1 cellular context compared by ENCODE assay signal in the genomic region with DNA sequence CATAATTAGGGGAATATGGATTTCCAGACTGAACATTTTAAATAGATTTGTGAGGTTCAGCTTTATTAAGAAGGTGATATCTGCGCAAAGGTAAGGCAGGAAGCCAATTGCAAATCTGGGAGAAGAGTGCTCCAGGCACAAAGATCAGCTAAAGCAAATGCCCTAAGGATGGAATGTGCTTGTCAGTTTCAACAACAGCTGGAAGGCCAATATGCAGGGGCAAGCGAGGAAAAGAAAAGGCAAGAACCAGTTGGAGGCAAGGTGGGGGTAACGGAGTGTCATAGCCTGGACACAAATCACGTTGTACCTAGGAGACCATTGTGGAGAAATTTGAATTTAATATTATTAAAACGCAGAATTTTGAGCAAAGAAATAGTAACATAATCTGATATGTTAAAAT.
TF ChIP-seq lines count a peak whose summit lies in the region.

No MANE protein-coding gene starts in this region.

TF ChIP-seq in WTC11, 78 proteins besides CTCF, POLR2A, EP300 and RAD21 (continued from another document):
- TF ChIP-seq, protein P1, sequence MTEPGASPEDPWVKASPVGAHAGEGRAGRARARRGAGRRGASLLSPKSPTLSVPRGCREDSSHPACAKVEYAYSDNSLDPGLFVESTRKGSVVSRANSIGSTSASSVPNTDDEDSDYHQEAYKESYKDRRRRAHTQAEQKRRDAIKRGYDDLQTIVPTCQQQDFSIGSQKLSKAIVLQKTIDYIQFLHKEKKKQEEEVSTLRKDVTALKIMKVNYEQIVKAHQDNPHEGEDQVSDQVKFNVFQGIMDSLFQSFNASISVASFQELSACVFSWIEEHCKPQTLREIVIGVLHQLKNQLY (CRISPR knock-in tag; IDR thresholded peaks at IDR 0.05) = no peak
- no peak for TF ChIP-seq ZNF263 (CRISPR knock-in tag; IDR thresholded peaks at IDR 0.05; ENCODE audit: low read depth)
- no peak for TF ChIP-seq CREM (CRISPR knock-in tag; IDR thresholded peaks at IDR 0.05)
- TF ChIP-seq KAT7 (CRISPR knock-in tag; IDR thresholded peaks at IDR 0.05; ENCODE audit: borderline replicate concordance) = no peak
- TF ChIP-seq, protein P2, sequence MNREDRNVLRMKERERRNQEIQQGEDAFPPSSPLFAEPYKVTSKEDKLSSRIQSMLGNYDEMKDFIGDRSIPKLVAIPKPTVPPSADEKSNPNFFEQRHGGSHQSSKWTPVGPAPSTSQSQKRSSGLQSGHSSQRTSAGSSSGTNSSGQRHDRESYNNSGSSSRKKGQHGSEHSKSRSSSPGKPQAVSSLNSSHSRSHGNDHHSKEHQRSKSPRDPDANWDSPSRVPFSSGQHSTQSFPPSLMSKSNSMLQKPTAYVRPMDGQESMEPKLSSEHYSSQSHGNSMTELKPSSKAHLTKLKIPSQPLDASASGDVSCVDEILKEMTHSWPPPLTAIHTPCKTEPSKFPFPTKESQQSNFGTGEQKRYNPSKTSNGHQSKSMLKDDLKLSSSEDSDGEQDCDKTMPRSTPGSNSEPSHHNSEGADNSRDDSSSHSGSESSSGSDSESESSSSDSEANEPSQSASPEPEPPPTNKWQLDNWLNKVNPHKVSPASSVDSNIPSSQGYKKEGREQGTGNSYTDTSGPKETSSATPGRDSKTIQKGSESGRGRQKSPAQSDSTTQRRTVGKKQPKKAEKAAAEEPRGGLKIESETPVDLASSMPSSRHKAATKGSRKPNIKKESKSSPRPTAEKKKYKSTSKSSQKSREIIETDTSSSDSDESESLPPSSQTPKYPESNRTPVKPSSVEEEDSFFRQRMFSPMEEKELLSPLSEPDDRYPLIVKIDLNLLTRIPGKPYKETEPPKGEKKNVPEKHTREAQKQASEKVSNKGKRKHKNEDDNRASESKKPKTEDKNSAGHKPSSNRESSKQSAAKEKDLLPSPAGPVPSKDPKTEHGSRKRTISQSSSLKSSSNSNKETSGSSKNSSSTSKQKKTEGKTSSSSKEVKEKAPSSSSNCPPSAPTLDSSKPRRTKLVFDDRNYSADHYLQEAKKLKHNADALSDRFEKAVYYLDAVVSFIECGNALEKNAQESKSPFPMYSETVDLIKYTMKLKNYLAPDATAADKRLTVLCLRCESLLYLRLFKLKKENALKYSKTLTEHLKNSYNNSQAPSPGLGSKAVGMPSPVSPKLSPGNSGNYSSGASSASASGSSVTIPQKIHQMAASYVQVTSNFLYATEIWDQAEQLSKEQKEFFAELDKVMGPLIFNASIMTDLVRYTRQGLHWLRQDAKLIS (CRISPR knock-in tag; IDR thresholded peaks at IDR 0.05; ENCODE audit: borderline replicate concordance) = no peak
- no peak for TF ChIP-seq RORB (CRISPR knock-in tag; IDR thresholded peaks at IDR 0.05)
